29 cellular contexts compared by ENCODE assay signal in the genomic region with DNA sequence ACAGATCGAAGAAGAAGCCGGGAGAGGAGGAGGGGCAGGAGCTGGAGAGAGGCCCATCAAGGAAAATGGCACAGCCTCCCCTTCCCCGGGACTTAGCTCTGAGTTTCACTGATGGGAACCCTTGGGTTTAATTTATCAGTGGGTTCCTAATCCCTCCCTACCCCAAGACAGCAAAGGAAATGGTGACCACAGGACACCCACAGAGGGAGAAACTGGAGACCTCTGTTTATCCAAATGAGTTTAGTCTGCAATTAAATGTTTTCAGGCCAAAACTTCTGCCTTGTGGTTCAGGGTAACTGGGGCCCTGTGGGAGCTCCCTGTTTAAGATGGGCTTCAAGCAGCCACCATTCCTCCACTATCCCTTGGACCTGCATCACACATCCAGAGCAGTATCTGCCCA.
"Had no signal": no experiment of that assay in that cellular context is flagged by ENCODE, and none has a peak within 500 bp of the region (broad histone marks: within the 10 kb centered on the region; RNA-seq: fewer than 3 reads in every experiment).

No MANE protein-coding gene starts in this region.

- DNase-seq: activated B cell treated with CpG ODN at 0.5 μM for 24 hours; activated CD4-positive, alpha-beta memory T cell treated with anti-CD3 and anti-CD28 coated beads for 36 hours; activated CD4-positive, alpha-beta T cell treated with anti-CD3 and anti-CD28 coated beads for 4 hours; activated CD4-positive, alpha-beta T cell treated with anti-CD3 and anti-CD28 coated beads, Interleukin-2, amount 10 ng/mL, durations not matched to agents 24 days and 14 days; activated CD4-positive, alpha-beta T cell treated with anti-CD3 and anti-CD28 coated beads, Interleukin-2, amount 50 U/mL, for 4 hours; activated CD4-positive, CD25-positive, alpha-beta regulatory T cell treated with anti-CD3 and anti-CD28 coated beads, Interleukin-2, amount 50 U/mL, for 72 hours; activated CD8-positive, alpha-beta memory T cell treated with anti-CD3 and anti-CD28 coated beads, Interleukin-2, amount 50 U/mL, for 4 hours; activated CD8-positive, alpha-beta T cell treated with anti-CD3 and anti-CD28 coated beads for 36 hours; activated effector memory CD4-positive, alpha-beta T cell treated with anti-CD3 and anti-CD28 coated beads, Interleukin-2, amount 50 U/mL, for 16 hours; activated gamma-delta T cell treated with Interleukin-2 at 50 U/mL for 16 hours; activated naive CD4-positive, alpha-beta T cell; activated naive CD4-positive, alpha-beta T cell treated with anti-CD3 and anti-CD28 coated beads, Interleukin-2, amount 10 ng/mL, durations not matched to agents 7 days and 5 days; activated naive CD8-positive, alpha-beta T cell treated with anti-CD3 and anti-CD28 coated beads, Interleukin-2, amount 10 ng/mL, durations not matched to agents 7 days and 5 days; activated naive CD8-positive, alpha-beta T cell treated with anti-CD3 and anti-CD28 coated beads, Interleukin-2, amount 50 U/mL, for 24 hours; activated T-cell treated with anti-CD3 and anti-CD28 coated beads for 4 hours; activated T-cell treated with anti-CD3 and anti-CD28 coated beads, Interleukin-2, amount 50 U/mL, for 1 hour; activated T-cell treated with anti-CD3 and anti-CD28 coated beads, Interleukin-2, amount 50 U/mL, for 4 hours; activated T-cell treated with anti-CD3 and anti-CD28 coated beads, Interleukin-2, amount 50 U/mL, for 72 hours; body of pancreas; brain microvascular endothelial cell; central memory CD4-positive, alpha-beta T cell; T-helper 1 cell; T-helper 2 cell; T-helper 9 cell had no signal

- H3K27me3 ChIP-seq: ascending aorta, body of pancreas, brain microvascular endothelial cell had no signal

- H3K4me1 ChIP-seq: ascending aorta had no signal

- ATAC-seq: activated CD8-positive, alpha-beta T cell treated with anti-CD3 and anti-CD28 coated beads for 36 hours; activated naive CD8-positive, alpha-beta T cell treated with anti-CD3 and anti-CD28 coated beads, Interleukin-2, amount 50 U/mL, for 24 hours; activated T-cell treated with anti-CD3 and anti-CD28 coated beads, Interleukin-2, amount 50 U/mL, for 4 hours; activated T-cell treated with anti-CD3 and anti-CD28 coated beads, Interleukin-2, amount 50 U/mL, for 72 hours; activated T-helper 17 cell treated with anti-CD3 and anti-CD28 coated beads, Interleukin-2, amount 50 U/mL, for 72 hours; body of pancreas had no signal

- H3K9me3 ChIP-seq: ascending aorta, body of pancreas, breast epithelium had no signal

- H3K4me3 ChIP-seq: ascending aorta, body of pancreas, breast epithelium had no signal

- H3K36me3 ChIP-seq: ascending aorta, brain microvascular endothelial cell, breast epithelium had no signal

- H3K27ac ChIP-seq: ascending aorta, body of pancreas, brain microvascular endothelial cell, breast epithelium, VCaP had no signal

- FAIRE-seq: TTC549 had no signal
